In genomic region chr1:23567996-23568607, GRCh38 we compare ENCODE assay signal across 8 cellular contexts. TPM values are rescaled to one million over a fixed set of nuclear protein-coding genes. Genes with fewer than 3 reads are reported as not detected.
DNase-seq lines count a peak whose midpoint lies in the region; ATAC-seq and TF ChIP-seq lines count a peak whose summit lies in the region.

No MANE protein-coding gene starts in this region.

- H2AFZ ChIP-seq in mesenchymal stem cell (ENCODE audit: low read depth, low read length) (peak overlapping the region; percentile 6), Karpas-422 (ENCODE audit: low read length) (no peak overlapping the region)

- H3K9me3 Mint-ChIP-seq in activated T-cell treated with anti-CD3 and anti-CD28 coated beads, Interleukin-2, amount 50 U/mL, for 24 hours, result no peaks in the 10 kb centered on the region

- H2BK15ac ChIP-seq in mesenchymal stem cell (ENCODE audit: low read depth, poor library complexity, severe bottlenecking), result peak overlapping the region; percentile 39

- H3K4me1 ChIP-seq in mesenchymal stem cell (ENCODE audit: control insufficient read depth, insufficient read depth, low read depth, low read length), result peaks cover 8% of the 10 kb centered on the region
- H3K4me1 ChIP-seq in tibial nerve, result peaks cover 0 to 69% (median 33%) of the 10 kb centered on the region in 4 donors
- H3K4me1 ChIP-seq in Karpas-422 (ENCODE audit: low read length), result peaks cover 3% of the 10 kb centered on the region

- H3K27ac ChIP-seq in coronary artery (peak overlapping the region; percentile 87 to 94), mesenchymal stem cell (ENCODE audit: low read length, poor library complexity, severe bottlenecking) (no peak overlapping the region), tibial nerve (peak overlapping the region; percentile 91 to 97 (median 94)), Karpas-422 (ENCODE audit: low read length) (no peak overlapping the region)

- H3K36me3 Mint-ChIP-seq in activated T-cell treated with anti-CD3 and anti-CD28 coated beads, Interleukin-2, amount 50 U/mL, for 24 hours (ENCODE audit: low read depth), result no peaks in the 10 kb centered on the region

- peaks cover 21% of the 10 kb centered on the region for H3K27me3 Mint-ChIP-seq in activated T-cell treated with anti-CD3 and anti-CD28 coated beads, Interleukin-2, amount 50 U/mL, for 24 hours

- peak overlapping the region; percentile 60 to 99 for H2BK12ac ChIP-seq in mesenchymal stem cell (ENCODE audit: low read length in 2 of 2)

- H3K36me3 ChIP-seq in mesenchymal stem cell (ENCODE audit: control insufficient read depth in 1 of 2, insufficient read depth in 2 of 2, low read depth in 1 of 2, low read length in 2 of 2) (no peaks in the 10 kb centered on the region), tibial nerve (no peaks in the 10 kb centered on the region), Karpas-422 (ENCODE audit: insufficient read depth, low read length) (no peaks in the 10 kb centered on the region)

- TF ChIP-seq CTCF in coronary artery (IDR thresholded peaks at IDR 0.05) (no peak), tibial nerve (IDR thresholded peaks at IDR 0.05) (peak in 2 of 5 experiments; percentile 10 to 12)

- H3K18ac ChIP-seq in mesenchymal stem cell (ENCODE audit: low read depth in 1 of 2, low read length in 2 of 2), result peak overlapping the region; percentile 30 to 99

- H3K9me3 ChIP-seq in mesenchymal stem cell (ENCODE audit: control insufficient read depth, low read length), result no peaks in the 10 kb centered on the region
- no peaks in the 10 kb centered on the region for H3K9me3 ChIP-seq in tibial nerve
- no peaks in the 10 kb centered on the region for H3K9me3 ChIP-seq in Karpas-422 (ENCODE audit: low read length)

- H3K4me3 ChIP-seq in coronary artery, result peak overlapping the region; percentile 79
- peak overlapping the region; percentile 54 to 76 for H3K4me3 ChIP-seq in mesenchymal stem cell (ENCODE audit: insufficient read depth in 1 of 2, low read depth in 1 of 2, low read length in 2 of 2)
- H3K4me3 ChIP-seq in tibial nerve, result peak overlapping the region; percentile 32 to 65 (median 52)
- H3K4me3 ChIP-seq in Karpas-422 (ENCODE audit: low read length), result no peak overlapping the region

- H3K9me2 ChIP-seq in Karpas-422 (replicated peaks; ENCODE audit: insufficient read depth, low read length), result no peaks in the 10 kb centered on the region

- H3K4me1 Mint-ChIP-seq in activated T-cell treated with anti-CD3 and anti-CD28 coated beads, Interleukin-2, amount 50 U/mL, for 24 hours (ENCODE audit: low read depth), result peaks cover 16% of the 10 kb centered on the region

- peak overlapping the region; percentile 79 for H3K4me3 Mint-ChIP-seq in activated T-cell treated with anti-CD3 and anti-CD28 coated beads, Interleukin-2, amount 50 U/mL, for 24 hours

- H4K20me1 ChIP-seq in Karpas-422 (ENCODE audit: insufficient read depth, low read depth, low read length), result no peaks in the 10 kb centered on the region

- H3K4me2 ChIP-seq in mesenchymal stem cell (ENCODE audit: low read length, poor library complexity, severe bottlenecking), result peak overlapping the region; percentile 95
- H3K4me2 ChIP-seq in Karpas-422 (ENCODE audit: low read depth, low read length, poor library complexity, severe bottlenecking), result no peak overlapping the region

- H2BK120ac ChIP-seq in mesenchymal stem cell (ENCODE audit: low read depth, low read length), result peak overlapping the region; percentile 98

- DNase-seq in activated T-cell treated with anti-CD3 and anti-CD28 coated beads, Interleukin-2, amount 50 U/mL, for 24 hours, result no peak
- no peak for DNase-seq in activated T-cell treated with anti-CD3 and anti-CD28 coated beads for 4 hours
- DNase-seq in coronary artery (ENCODE audit: low spot score), result no peak
- DNase-seq in mesenchymal stem cell, result no peak
- peak in 1 of 2 donors; percentile 38 for DNase-seq in tibial nerve (ENCODE audit: low spot score in 2 of 2)
- no peak for DNase-seq in GOT3 (lab: John Stamatoyannopoulos, UW)
- no peak for DNase-seq in Karpas-422

- H4K8ac ChIP-seq in mesenchymal stem cell (ENCODE audit: low read length), result peak overlapping the region; percentile 86

- TF ChIP-seq EP300 in tibial nerve (IDR thresholded peaks at IDR 0.05), result peak in 1 of 2 donors; percentile 55

- no peak overlapping the region for H2BK5ac ChIP-seq in mesenchymal stem cell (ENCODE audit: low read depth, low read length, poor library complexity, severe bottlenecking)

- peak overlapping the region; percentile 26 to 60 for H3K14ac ChIP-seq in mesenchymal stem cell (ENCODE audit: low read length in 2 of 2)

- no peak overlapping the region for H2AK5ac ChIP-seq in mesenchymal stem cell (ENCODE audit: low read length, severe bottlenecking)

- peaks cover 0 to 12% of the 10 kb centered on the region in 2 experiments for H3K27me3 ChIP-seq in mesenchymal stem cell (ENCODE audit: control insufficient read depth in 1 of 2, insufficient read depth in 1 of 2, low read length in 2 of 2)
- H3K27me3 ChIP-seq in tibial nerve, result no peaks in the 10 kb centered on the region
- H3K27me3 ChIP-seq in Karpas-422 (ENCODE audit: low read length), result no peaks in the 10 kb centered on the region

- H3K4ac ChIP-seq in mesenchymal stem cell (ENCODE audit: low read depth in 1 of 2, low read length in 2 of 2), result peak overlapping the region; percentile 92 to 96

- H3K9ac ChIP-seq in mesenchymal stem cell (ENCODE audit: low read length) (peak overlapping the region; percentile 86), Karpas-422 (ENCODE audit: low read length) (no peak overlapping the region)

- H4K91ac ChIP-seq in mesenchymal stem cell (ENCODE audit: low read length), result peak overlapping the region; percentile 89

- ATAC-seq in HG03108 (IDR thresholded peaks at IDR 0.05; ENCODE audit: unreplicated experiment), result no peak

- no peak overlapping the region for H3K23ac ChIP-seq in mesenchymal stem cell (ENCODE audit: low read length in 2 of 2)

- peak overlapping the region; percentile 83 for H3K27ac Mint-ChIP-seq in activated T-cell treated with anti-CD3 and anti-CD28 coated beads, Interleukin-2, amount 50 U/mL, for 24 hours

- under 1% methylated on average over 52 of the region's 66 CpGs for WGBS in mesenchymal stem cell
- 1% methylated on average over 44 to 47 of the region's 66 CpGs for WGBS in tibial nerve, 2 donors

- H3K79me2 ChIP-seq in Karpas-422 (ENCODE audit: low read length), result no peaks in the 10 kb centered on the region

- H3K79me1 ChIP-seq in mesenchymal stem cell (replicated peaks; ENCODE audit: low read length, poor library complexity, severe bottlenecking), result no peaks in the 10 kb centered on the region

- TF ChIP-seq POLR2A in tibial nerve (IDR thresholded peaks at IDR 0.05), result no peak

RNA-seq across cellular contexts. Expression of gene ID3, which starts 8.8 kb away (rescaled TPM):
- polyA plus RNA-seq in mesenchymal stem cell (2013, experiment 1 of 2), result 497 TPM
- 504 TPM for polyA plus RNA-seq in mesenchymal stem cell (2013, experiment 2 of 2)
- 100 to 1,000 TPM; 263 to 369 (median 312) TPM for total RNA-seq in tibial nerve
- 32.0 and 33.0 TPM in 2 replicates for total RNA-seq in Karpas-422 (2014; rRNA removed; shearing (Covaris generic); ENCODE audit: low replicate concordance)

RNA-seq across cellular contexts. Expression of gene E2F2, which starts 37.1 kb away (rescaled TPM):
- polyA plus RNA-seq in mesenchymal stem cell (2013, experiment 1 of 2), result 0.59 TPM
- 0.44 TPM for polyA plus RNA-seq in mesenchymal stem cell (2013, experiment 2 of 2)
- total RNA-seq in tibial nerve, result under 1 TPM in 3 of 4 donors, not detected in 1; 0.20 to 0.30 (median 0.21) TPM
- 6.6 and 8.0 TPM in 2 replicates for total RNA-seq in Karpas-422 (2014; rRNA removed; shearing (Covaris generic); ENCODE audit: low replicate concordance)

Comparison
In these comparisons a context has a peak if more than half of its experiments do, and no peak if none do; other contexts are left out.
1. H3K27ac ChIP-seq: peak in coronary artery (2 of 2) and tibial nerve (4 of 4); none in mesenchymal stem cell (single experiment) and Karpas-422 (single experiment).